ENCODE assay signal across 23 cellular contexts in the genomic region with DNA sequence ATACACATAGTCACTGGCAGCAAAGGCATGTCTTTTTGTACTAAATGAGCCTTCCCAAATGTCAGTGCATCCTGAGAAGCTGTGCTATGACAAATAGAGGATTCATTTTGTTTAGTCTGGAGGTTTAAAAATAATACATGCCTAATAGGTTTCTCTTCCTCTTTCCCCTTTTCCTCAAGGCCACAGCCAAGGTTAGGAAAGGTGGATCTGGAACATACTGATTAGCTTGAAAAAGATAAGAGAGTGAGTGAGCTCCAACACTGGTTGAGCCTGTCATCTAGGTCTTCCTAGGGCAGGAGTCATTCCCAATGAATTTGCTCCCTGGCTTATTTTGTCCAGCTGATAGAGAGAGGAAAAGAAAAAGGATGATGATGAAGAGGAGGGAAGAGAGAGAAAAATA. TPM values are rescaled to one million over a fixed set of nuclear protein-coding genes. Genes with fewer than 3 reads are reported as not detected.
DNase-seq lines count a peak whose midpoint lies in the region; ATAC-seq, FAIRE-seq and TF ChIP-seq lines count a peak whose summit lies in the region.
"Had no signal": no experiment of that assay in that cellular context is flagged by ENCODE, and none has a peak within 500 bp of the region (broad histone marks: within the 10 kb centered on the region; RNA-seq: fewer than 3 reads in every experiment).

No MANE protein-coding gene starts in this region.

- H3K4me1 Mint-ChIP-seq in CD4-positive, CD25-positive, alpha-beta regulatory T cell = peaks cover 20 to 59% (median 43%) of the 10 kb centered on the region in 4 donors
- H3K4me1 Mint-ChIP-seq in natural killer cell treated with Interleukin-12 subunit alpha and Interleukin-12 subunit beta and Interleukin-15 and Interleukin-18, amount 100 ng/mL, for 72 hours (ENCODE audit: low read depth in 2 of 2) = peaks cover 29 to 39% of the 10 kb centered on the region in 2 donors

- peak overlapping the region; percentile 67 to 86 (median 72) for H3K27ac Mint-ChIP-seq in CD4-positive, CD25-positive, alpha-beta regulatory T cell
- peak overlapping the region; percentile 84 to 90 for H3K27ac Mint-ChIP-seq in natural killer cell treated with Interleukin-12 subunit alpha and Interleukin-12 subunit beta and Interleukin-15 and Interleukin-18, amount 100 ng/mL, for 72 hours

- no peaks in the 10 kb centered on the region for H3K9me3 ChIP-seq in CD4-positive, CD25-positive, alpha-beta regulatory T cell (ENCODE audit: control insufficient read depth in 2 of 2, low read length in 2 of 2)
- H3K9me3 ChIP-seq in KOPT-K1 (ENCODE audit: insufficient read depth, low read length, poor library complexity, severe bottlenecking) (no peaks in the 10 kb centered on the region), GM12878 (replicated peaks; ENCODE audit: control insufficient read depth, insufficient read depth, low read length) (no peaks in the 10 kb centered on the region; the same call in 2 of the 3 replicates)

- BruUV-seq in GM12878 (replicated peaks; lab: Mats Ljungman, UMichigan) = no TSS peak

- TF ChIP-seq CTCF in GM12878 (IDR thresholded peaks at IDR 0.05 in 2 of 3, conservative IDR thresholded peaks at IDR 0.05 in 1 of 3; ENCODE audit: control insufficient read depth in 2 of 3, extremely low read depth in 1 of 3, insufficient read depth in 1 of 3, low read depth in 3 of 3, low read length in 3 of 3) = no peak

- no peak overlapping the region for H3K4me3 ChIP-seq in CD4-positive, CD25-positive, alpha-beta regulatory T cell (ENCODE audit: low read depth, low read length)
- no peak overlapping the region for H3K4me3 ChIP-seq in GM12878

- CTCF ChIA-PET in GM12878 (lab: Yijun Ruan, JAX) = interaction anchor here (0.6 to 3.1 kb wide), 7 partner anchors 14 to 183 kb away, joined by 3 to 15 read pairs (median 4); no protein-coding TSS in a partner anchor

- no peaks in the 10 kb centered on the region for H3K36me3 ChIP-seq in CD4-positive, CD25-positive, alpha-beta regulatory T cell (ENCODE audit: control insufficient read depth, insufficient read depth, low read length)
- H3K36me3 ChIP-seq in KOPT-K1 (ENCODE audit: insufficient read depth, low read length) (no peaks in the 10 kb centered on the region), GM12878 (ENCODE audit: control insufficient read depth in 2 of 2, insufficient read depth in 2 of 2, low read length in 1 of 2) (no peaks in the 10 kb centered on the region)

- intact Hi-C loops in GM12878 (cut with micrococcal nuclease; ENCODE audit: unreplicated experiment) = no loop called here

- peaks cover 18% of the 10 kb centered on the region for H3K4me1 ChIP-seq in CD4-positive, CD25-positive, alpha-beta regulatory T cell (ENCODE audit: control insufficient read depth, insufficient read depth, low read length, poor library complexity, severe bottlenecking)
- H3K4me1 ChIP-seq in GM12878 (ENCODE audit: control insufficient read depth, insufficient read depth, low read length) = peaks cover 11% of the 10 kb centered on the region

- RAD21 ChIA-PET in GM12878 (lab: Charles Lee; ENCODE audit: unreplicated experiment) = interaction anchor here (0.8 to 4.1 kb wide), 11 partner anchors 16 to 158 kb away, joined by 3 to 35 read pairs (median 11); no protein-coding TSS in a partner anchor

- no peak for DNase-seq in CD4-positive, CD25-positive, alpha-beta regulatory T cell
- DNase-seq in GM12878 (ENCODE audit: low read depth, low spot score) (no peak), NOMO-1 treated with dmso at 0.1 percent for 144 hours (lab: John Stamatoyannopoulos, UW; ENCODE audit: unreplicated experiment) (no peak), NCI-H2227 treated with DMSO at 0.1 percent for 48 hours (lab: John Stamatoyannopoulos, UW) (no peak)
- DNase-seq in natural killer cell treated with Interleukin-12 subunit alpha and Interleukin-12 subunit beta and Interleukin-15 and Interleukin-18, amount 100 ng/mL, for 72 hours (ENCODE audit: low spot score) = no peak
- DNase-seq: DMS 273 treated with DMSO at 0.1 percent for 48 hours, DND-41, NCI-H1105, NCI-H2081, NCI-H2171 treated with DMSO at 0.1 percent for 48 hours, NCI-H446 treated with DMSO at 0.1 percent for 48 hours, NCI-H748 treated with DMSO at 0.1 percent for 48 hours, PC-3, RPMI8226, SHP77 treated with DMSO at 0.1 percent for 48 hours had no signal

- no peak overlapping the region for H3K9ac ChIP-seq in GM12878 (ENCODE audit: control insufficient read depth, insufficient read depth, low read length)

- H3K27me3 Mint-ChIP-seq in CD4-positive, CD25-positive, alpha-beta regulatory T cell = peaks cover 10% of the 10 kb centered on the region
- no peaks in the 10 kb centered on the region for H3K27me3 Mint-ChIP-seq in natural killer cell treated with Interleukin-12 subunit alpha and Interleukin-12 subunit beta and Interleukin-15 and Interleukin-18, amount 100 ng/mL, for 72 hours
- H3K27me3 Mint-ChIP-seq: IgD-negative memory B cell had no signal

- no peaks in the 10 kb centered on the region for H3K27me3 ChIP-seq in CD4-positive, CD25-positive, alpha-beta regulatory T cell (ENCODE audit: control insufficient read depth, insufficient read depth, low read length)
- H3K27me3 ChIP-seq in GM12878 (replicated peaks in 1 of 2; ENCODE audit: control insufficient read depth in 2 of 2, insufficient read depth in 2 of 2, low read length in 1 of 2) = no peaks in the 10 kb centered on the region

- TF ChIP-seq EP300 in GM12878 (IDR thresholded peaks at IDR 0.05; ENCODE audit: borderline replicate concordance in 1 of 2, control insufficient read depth in 1 of 2, low read depth in 2 of 2, low read length in 2 of 2) = no peak

- H3K79me2 ChIP-seq in GM12878 (ENCODE audit: control insufficient read depth, insufficient read depth, low read length) = no peaks in the 10 kb centered on the region

- no peak for FAIRE-seq in GM12878 (lab: Jason Lieb, UNC)
- FAIRE-seq: GM19239, H54, HTR-8/SVneo had no signal

- ATAC-seq in CD4-positive, CD25-positive, alpha-beta regulatory T cell (ENCODE audit: low read depth in 2 of 2) = no peak
- ATAC-seq in GM12878 (no peak), HG03571 (IDR thresholded peaks at IDR 0.05; ENCODE audit: unreplicated experiment) (no peak)
- no peak for ATAC-seq in natural killer cell treated with Interleukin-12 subunit alpha and Interleukin-12 subunit beta and Interleukin-15 and Interleukin-18, amount 100 ng/mL, for 72 hours
- ATAC-seq: PC-3, SK-N-SH treated with all-trans-retinoic acid at 6 μM for 48 hours had no signal

- no peak for TF ChIP-seq RAD21 in GM12878 (IDR thresholded peaks at IDR 0.05; ENCODE audit: insufficient read depth, low read depth, low read length)

- peak overlapping the region in 1 of 4 donors; percentile 1 for H3K4me3 Mint-ChIP-seq in CD4-positive, CD25-positive, alpha-beta regulatory T cell
- H3K4me3 Mint-ChIP-seq in natural killer cell treated with Interleukin-12 subunit alpha and Interleukin-12 subunit beta and Interleukin-15 and Interleukin-18, amount 100 ng/mL, for 72 hours = peak overlapping the region; percentile 59

- H3K36me3 Mint-ChIP-seq in CD4-positive, CD25-positive, alpha-beta regulatory T cell = no peaks in the 10 kb centered on the region
- no peaks in the 10 kb centered on the region for H3K36me3 Mint-ChIP-seq in natural killer cell treated with Interleukin-12 subunit alpha and Interleukin-12 subunit beta and Interleukin-15 and Interleukin-18, amount 100 ng/mL, for 72 hours
- H3K36me3 Mint-ChIP-seq: IgD-negative memory B cell had no signal

- TF ChIP-seq POLR2A in GM12878 (IDR thresholded peaks at IDR 0.05; ENCODE audit: low read depth, low read length) = no peak

- H3K27ac ChIP-seq in CD4-positive, CD25-positive, alpha-beta regulatory T cell (ENCODE audit: insufficient read depth, low read length, poor library complexity, severe bottlenecking) = no peak overlapping the region
- H3K27ac ChIP-seq in KOPT-K1 (ENCODE audit: low read depth, low read length, poor library complexity, severe bottlenecking) = peak overlapping the region; percentile 63
- H3K27ac ChIP-seq in GM12878 (ENCODE audit: control insufficient read depth, insufficient read depth) = no peak overlapping the region
- H3K27ac ChIP-seq: C4-2B had no signal

- POLR2A ChIA-PET in GM12878 (lab: Charles Lee) = interaction anchor here (0.7 to 8.4 kb wide), 6 partner anchors 9 to 60 kb away, joined by 3 to 53 read pairs (median 6); a partner anchor contains a TSS

- SMC1A ChIA-PET in GM12878 (lab: Charles Lee; ENCODE audit: uncharacterized antibody, unreplicated experiment) = interaction anchor here (0.8 to 4.9 kb wide), 16 partner anchors 9 to 669 kb away, joined by 3 to 34 read pairs (median 6); a partner anchor contains a TSS

- H2AFZ ChIP-seq in GM12878 (ENCODE audit: control insufficient read depth, low read depth, low read length) = no peak overlapping the region; the same call in 1 of the 2 replicates

- H4K20me1 ChIP-seq in GM12878 (ENCODE audit: control insufficient read depth, insufficient read depth) = no peaks in the 10 kb centered on the region

- in situ Hi-C loops in GM12878 (cut with MboI) = no loop called here

- peaks cover 0 to 5% (median 0%) of the 10 kb centered on the region in 7 donors for H3K9me3 Mint-ChIP-seq in CD4-positive, CD25-positive, alpha-beta regulatory T cell
- H3K9me3 Mint-ChIP-seq in natural killer cell treated with Interleukin-12 subunit alpha and Interleukin-12 subunit beta and Interleukin-15 and Interleukin-18, amount 100 ng/mL, for 72 hours = peaks cover 2% of the 10 kb centered on the region

- H3K4me2 ChIP-seq in GM12878 (ENCODE audit: control insufficient read depth, insufficient read depth) = no peak overlapping the region

RNA-seq across cellular contexts. Expression of a gene that starts 14.4 kb away (rescaled TPM):
- 43.5 TPM for total RNA-seq in CD4-positive, CD25-positive, alpha-beta regulatory T cell
- 10 to 100 TPM; 14.9 to 17.4 (median 16.5) TPM for polyA plus RNA-seq in CD4-positive, CD25-positive, alpha-beta regulatory T cell
- 68.8 and 98.9 TPM in 2 replicates for total RNA-seq in GM12878 (2013; cell fraction: nucleolus; rRNA removed)
- total RNA-seq in GM12878 (2014; rRNA removed) = 23.7 and 28.9 TPM in 2 replicates
- total RNA-seq in GM12878 (2014; rRNA removed; fragmentation: Illumina TruSeq; extraction: Trizol) = 28.0 and 28.1 TPM in 2 replicates
- total RNA-seq in GM12878 (2021) = 19.2 and 19.9 TPM in 2 replicates
- 3.9 TPM for polyA plus RNA-seq in GM12878 (2011; ENCODE audit: low read depth)
- 32.4 and 43.8 TPM in 2 replicates for polyA plus RNA-seq in GM12878 (2011; rRNA removed)
- 17.3 and 17.9 TPM in 2 replicates for polyA plus RNA-seq in GM12878 (2011; cell fraction: cytosol; rRNA removed)
- polyA plus RNA-seq in GM12878 (2011; cell fraction: nucleus; rRNA removed) = 14.2 and 16.3 TPM in 2 replicates
- 5.1 and 6.1 TPM in 2 replicates for polyA plus RNA-seq in GM12878 (2012)
- polyA plus RNA-seq in GM12878 (2014; fragmentation: Illumina TruSeq; extraction: Trizol) = 15.0 and 19.0 TPM in 2 replicates
- polyA plus RNA-seq in GM12878 (2014; fragmentation: Nextera tagmentation; extraction: Ambion mirVana) = 10 to 100 TPM in 1 of 2 experiments, 1 to 10 TPM in 1; 6.2 to 17.2 TPM
- polyA plus RNA-seq in GM12878 (2014; rRNA removed) = 7.9 and 9.9 TPM in 2 replicates
- polyA plus RNA-seq in GM12878 (2016; fragmentation: Nextera tagmentation; extraction: Ambion mirVana) = 10 to 100 TPM; 12.4 to 14.8 TPM
- polyA minus RNA-seq in GM12878 (2011; rRNA and poly(A)+ RNA removed) = 94.7 and 100 TPM in 2 replicates
- 22.9 and 24.8 TPM in 2 replicates for polyA minus RNA-seq in GM12878 (2011; cell fraction: cytosol; rRNA and poly(A)+ RNA removed)
- polyA minus RNA-seq in GM12878 (2011; cell fraction: nucleus; rRNA and poly(A)+ RNA removed) = 65.0 and 89.4 TPM in 2 replicates
- total RNA-seq in natural killer cell treated with Interleukin-12 subunit alpha and Interleukin-12 subunit beta and Interleukin-15 and Interleukin-18, amount 100 ng/mL, for 72 hours = 10 to 100 TPM; 19.9 to 22.6 TPM
